ENCODE assay signal across 8 cellular contexts in genomic region chr12:111430418-111431353, GRCh38. TPM values are rescaled to one million over a fixed set of nuclear protein-coding genes. Genes with fewer than 3 reads are reported as not detected.
DNase-seq lines count a peak whose midpoint lies in the region; ATAC-seq and TF ChIP-seq lines count a peak whose summit lies in the region.

No MANE protein-coding gene starts in this region.

- H3K27ac Mint-ChIP-seq in activated CD4-positive, alpha-beta T cell treated with anti-CD3 and anti-CD28 coated beads for 36 hours = peak overlapping the region; percentile 97
- H3K27ac Mint-ChIP-seq in effector memory CD8-positive, alpha-beta T cell = peak overlapping the region; percentile 100

- peak; percentile 16 for ATAC-seq in activated CD4-positive, alpha-beta T cell treated with anti-CD3 and anti-CD28 coated beads for 36 hours
- peak; percentile 28 for ATAC-seq in effector memory CD8-positive, alpha-beta T cell (replicated peaks)
- ATAC-seq in GM18909 (IDR thresholded peaks at IDR 0.05; ENCODE audit: poor library complexity, unreplicated experiment) (no peak), GM18505 (IDR thresholded peaks at IDR 0.05; ENCODE audit: unreplicated experiment) (no peak)

- peaks cover 93% of the 10 kb centered on the region for H3K4me1 Mint-ChIP-seq in activated CD4-positive, alpha-beta T cell treated with anti-CD3 and anti-CD28 coated beads for 36 hours
- peaks cover 85 to 87% of the 10 kb centered on the region in 2 donors for H3K4me1 Mint-ChIP-seq in effector memory CD8-positive, alpha-beta T cell (ENCODE audit: low read depth in 2 of 2)

- CTCF ChIA-PET in activated CD4-positive, alpha-beta T cell treated with anti-CD3 and anti-CD28 coated beads for 36 hours (lab: Charles Lee) = interaction anchor here (0.8 to 3.8 kb wide), 9 partner anchors 13 to 34 kb away, joined by 3 to 26 read pairs (median 6); no protein-coding TSS in a partner anchor

- peak overlapping the region; percentile 71 for H3K4me3 Mint-ChIP-seq in activated CD4-positive, alpha-beta T cell treated with anti-CD3 and anti-CD28 coated beads for 36 hours
- peak overlapping the region; percentile 93 to 94 for H3K4me3 Mint-ChIP-seq in effector memory CD8-positive, alpha-beta T cell

- intact Hi-C loops in activated CD4-positive, alpha-beta T cell treated with anti-CD3 and anti-CD28 coated beads for 36 hours (cut with DNase I, micrococcal nuclease) = loop anchor here (1.0 kb wide), 3 partner anchors 15 to 26 kb away; partner anchors contain the start of gene SH2B3 (in 1 of the 2)

- peaks cover 22% of the 10 kb centered on the region for H3K36me3 Mint-ChIP-seq in activated CD4-positive, alpha-beta T cell treated with anti-CD3 and anti-CD28 coated beads for 36 hours (ENCODE audit: low read depth)
- H3K36me3 Mint-ChIP-seq in effector memory CD8-positive, alpha-beta T cell (ENCODE audit: insufficient read depth) = peaks cover 63% of the 10 kb centered on the region

- no peaks in the 10 kb centered on the region for H3K9me3 Mint-ChIP-seq in activated CD4-positive, alpha-beta T cell treated with anti-CD3 and anti-CD28 coated beads for 36 hours (ENCODE audit: low read depth)
- H3K9me3 Mint-ChIP-seq in effector memory CD8-positive, alpha-beta T cell = no peaks in the 10 kb centered on the region

- peak; percentile 86 for DNase-seq in activated CD4-positive, alpha-beta T cell treated with anti-CD3 and anti-CD28 coated beads for 36 hours
- peak; percentile 62 to 68 (median 65) for DNase-seq in effector memory CD8-positive, alpha-beta T cell
- peak; percentile 51 to 54 for DNase-seq in stimulated activated CD4-positive, alpha-beta T cell treated with anti-CD3 and anti-CD28 coated beads, Interleukin-1b, Interleukin-23, amount 100 ng/mL, for 4 hours (ENCODE audit: low read depth in 2 of 2)
- no peak for DNase-seq in hypothalamus (lab: John Stamatoyannopoulos, UW)
- no peak for DNase-seq in DMS153 treated with DMSO at 0.1 percent for 48 hours (lab: John Stamatoyannopoulos, UW; ENCODE audit: unreplicated experiment)

- peak; percentile 7 for TF ChIP-seq POLR2A in GM15510 (IDR thresholded peaks at IDR 0.05; ENCODE audit: borderline replicate concordance, extremely low read depth, insufficient read length)
- no peak for TF ChIP-seq POLR2A in GM18505 (IDR thresholded peaks at IDR 0.05; ENCODE audit: borderline replicate concordance, extremely low read depth, insufficient read depth, insufficient read length)

- H3K27me3 Mint-ChIP-seq in activated CD4-positive, alpha-beta T cell treated with anti-CD3 and anti-CD28 coated beads for 36 hours = no peaks in the 10 kb centered on the region
- H3K27me3 Mint-ChIP-seq in effector memory CD8-positive, alpha-beta T cell = no peaks in the 10 kb centered on the region

- POLR2A ChIA-PET in activated CD4-positive, alpha-beta T cell treated with anti-CD3 and anti-CD28 coated beads for 36 hours (lab: Charles Lee) = interaction anchor here (0.6 to 1.6 kb wide), 6 partner anchors 11 to 699 kb away, joined by 3 to 5 read pairs (median 4); no protein-coding TSS in a partner anchor

RNA-seq across cellular contexts. Expression of gene SH2B3, which starts 25.0 kb away (rescaled TPM):
- total RNA-seq in activated CD4-positive, alpha-beta T cell treated with anti-CD3 and anti-CD28 coated beads for 36 hours = 10 to 100 TPM; 29.2 to 32.7 TPM

Comparison
In these comparisons a context has a peak if more than half of its experiments do, and no peak if none do; other contexts are left out.
1. ATAC-seq: peak in activated CD4-positive, alpha-beta T cell treated with anti-CD3 and anti-CD28 coated beads for 36 hours (single experiment) and effector memory CD8-positive, alpha-beta T cell (single experiment); none in GM18909 (single experiment) and GM18505 (single experiment).
2. DNase-seq: peak in activated CD4-positive, alpha-beta T cell treated with anti-CD3 and anti-CD28 coated beads for 36 hours (single experiment), effector memory CD8-positive, alpha-beta T cell (3 of 3) and stimulated activated CD4-positive, alpha-beta T cell treated with anti-CD3 and anti-CD28 coated beads, Interleukin-1b, Interleukin-23, amount 100 ng/mL, for 4 hours (2 of 2); none in hypothalamus (0 of 51) and DMS153 treated with DMSO at 0.1 percent for 48 hours (single experiment).